In the genomic region with DNA sequence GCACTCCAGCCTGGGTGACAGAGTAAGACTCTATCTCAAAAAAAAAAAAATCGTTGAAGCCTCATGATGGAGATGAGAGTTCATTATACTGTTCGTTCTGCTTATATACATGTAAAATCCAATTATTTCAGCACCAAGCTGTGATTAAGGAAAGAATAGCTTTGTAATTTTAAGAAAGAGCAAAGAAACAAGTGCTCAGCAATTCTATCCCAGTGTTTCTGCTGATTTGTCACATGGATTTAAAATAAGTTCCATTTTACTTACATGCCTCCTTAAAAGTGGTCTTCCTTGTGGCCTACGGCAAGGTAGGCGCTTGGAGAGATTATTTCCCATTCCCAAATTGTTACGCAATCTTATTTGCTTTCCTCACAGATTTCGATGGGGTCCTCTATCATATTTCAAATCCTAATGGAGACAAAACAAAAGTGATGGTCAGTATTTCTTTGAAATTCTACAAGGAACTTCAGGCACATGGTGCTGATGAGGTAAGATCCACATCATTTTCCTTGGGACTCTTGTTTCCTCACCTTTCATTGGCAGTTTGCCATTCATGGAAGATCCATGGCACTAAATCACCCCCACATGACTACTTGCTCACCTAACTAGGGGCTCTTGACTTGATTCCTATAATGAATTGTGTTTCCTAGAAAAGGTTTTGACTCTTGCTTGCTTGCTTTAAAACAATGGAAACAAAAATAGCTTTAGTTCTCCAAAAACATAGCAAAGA, we compare ENCODE assay signal across 1 cellular context.
TF ChIP-seq lines count a peak whose summit lies in the region.

No MANE protein-coding gene starts in this region.

TF ChIP-seq in HepG2, 621 proteins besides CTCF, POLR2A, EP300 and RAD21:
- TF ChIP-seq MAFF (IDR thresholded peaks at IDR 0.05; ENCODE audit: low read depth, low read length) (peak; percentile 69), CEBPG (CRISPR knock-in tag; IDR thresholded peaks at IDR 0.05) (peak; percentile 51), DR1 (CRISPR knock-in tag; IDR thresholded peaks at IDR 0.05) (no peak), CEBPB (IDR thresholded peaks at IDR 0.05; ENCODE audit: borderline replicate concordance, low read depth, low read length) (peak; percentile 95), ZNF674 (CRISPR knock-in tag; IDR thresholded peaks at IDR 0.05; ENCODE audit: low read depth) (no peak), PHF8 (CRISPR knock-in tag; IDR thresholded peaks at IDR 0.05) (no peak), MAFK (conservative IDR thresholded peaks at IDR 0.05 in 1 of 2, IDR thresholded peaks at IDR 0.05 in 1 of 2; ENCODE audit: low read length in 2 of 2) (peak; percentile 43 to 64; a peak in 3 of 4 replicates)
